In genomic region chr6:3023663-3024483, GRCh38 we compare ENCODE assay signal across 1 cellular context.
A peak's percentile ranks its signal among the peaks of the same experiment; 100 is the strongest.
TF ChIP-seq lines count a peak whose summit lies in the region.

No MANE protein-coding gene starts in this region.

TF ChIP-seq in GM12878, 131 proteins besides CTCF, POLR2A, EP300 and RAD21 (continued from another document):
- TF ChIP-seq TARDBP (IDR thresholded peaks at IDR 0.05; ENCODE audit: borderline replicate concordance), result no peak
- peak; percentile 51; the same call in 1 of the 2 replicates for TF ChIP-seq MXI1 (IDR thresholded peaks at IDR 0.05; ENCODE audit: low read depth, low read length)
- TF ChIP-seq MYB (IDR thresholded peaks at IDR 0.05; ENCODE audit: borderline replicate concordance, low read depth, low read length), result no peak
- TF ChIP-seq ZNF24 (IDR thresholded peaks at IDR 0.05), result no peak
- no peak for TF ChIP-seq ASH2L (IDR thresholded peaks at IDR 0.05; ENCODE audit: borderline replicate concordance, low read depth)
- TF ChIP-seq BRCA1 (IDR thresholded peaks at IDR 0.05; ENCODE audit: low read depth, low read length), result no peak
- TF ChIP-seq HDAC6 (IDR thresholded peaks at IDR 0.05; ENCODE audit: unreplicated experiment), result no peak
- no peak for TF ChIP-seq HDAC2 (IDR thresholded peaks at IDR 0.05)
- TF ChIP-seq ATF7 (IDR thresholded peaks at IDR 0.05; ENCODE audit: low read depth), result no peak
- no peak for TF ChIP-seq KAT2A (conservative IDR thresholded peaks at IDR 0.05; ENCODE audit: control insufficient read depth, low read depth, low read length)
- TF ChIP-seq BHLHE40 (IDR thresholded peaks at IDR 0.05; ENCODE audit: borderline replicate concordance in 1 of 2, low read depth in 2 of 2, low read length in 1 of 2), result peak; percentile 35 to 60; a peak in 2 of 4 replicates
- no peak for TF ChIP-seq NBN (IDR thresholded peaks at IDR 0.05)
- 0 out of 2 replicates have a peak, but pooled peaks have one; percentile 45 for TF ChIP-seq LARP7 (IDR thresholded peaks at IDR 0.05)
- no peak for TF ChIP-seq SUPT20H (IDR thresholded peaks at IDR 0.05; ENCODE audit: borderline replicate concordance, control insufficient read depth, low read depth, low read length)
- peak; percentile 12; the same call in 1 of the 2 replicates for TF ChIP-seq HDGF (IDR thresholded peaks at IDR 0.05)
- no peak for TF ChIP-seq POLR2AphosphoS2 (IDR thresholded peaks at IDR 0.05; ENCODE audit: low read depth, low read length)
- TF ChIP-seq, protein P1, sequence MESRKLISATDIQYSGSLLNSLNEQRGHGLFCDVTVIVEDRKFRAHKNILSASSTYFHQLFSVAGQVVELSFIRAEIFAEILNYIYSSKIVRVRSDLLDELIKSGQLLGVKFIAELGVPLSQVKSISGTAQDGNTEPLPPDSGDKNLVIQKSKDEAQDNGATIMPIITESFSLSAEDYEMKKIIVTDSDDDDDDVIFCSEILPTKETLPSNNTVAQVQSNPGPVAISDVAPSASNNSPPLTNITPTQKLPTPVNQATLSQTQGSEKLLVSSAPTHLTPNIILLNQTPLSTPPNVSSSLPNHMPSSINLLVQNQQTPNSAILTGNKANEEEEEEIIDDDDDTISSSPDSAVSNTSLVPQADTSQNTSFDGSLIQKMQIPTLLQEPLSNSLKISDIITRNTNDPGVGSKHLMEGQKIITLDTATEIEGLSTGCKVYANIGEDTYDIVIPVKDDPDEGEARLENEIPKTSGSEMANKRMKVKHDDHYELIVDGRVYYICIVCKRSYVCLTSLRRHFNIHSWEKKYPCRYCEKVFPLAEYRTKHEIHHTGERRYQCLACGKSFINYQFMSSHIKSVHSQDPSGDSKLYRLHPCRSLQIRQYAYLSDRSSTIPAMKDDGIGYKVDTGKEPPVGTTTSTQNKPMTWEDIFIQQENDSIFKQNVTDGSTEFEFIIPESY (IDR thresholded peaks at IDR 0.05), result no peak
- no peak for TF ChIP-seq ZBTB4 (CRISPR knock-in tag; IDR thresholded peaks at IDR 0.05)
- TF ChIP-seq PBX3 (IDR thresholded peaks at IDR 0.05; ENCODE audit: insufficient replicate concordance, low read depth, low read length), result no peak
